In genomic region chr2:66683068-66683467, GRCh38 we compare ENCODE assay signal across 26 cellular contexts.
"Had no signal": no experiment of that assay in that cellular context is flagged by ENCODE, and none has a peak within 500 bp of the region (broad histone marks: within the 10 kb centered on the region; RNA-seq: fewer than 3 reads in every experiment).

No MANE protein-coding gene starts in this region.

- H3K4me1 Mint-ChIP-seq: activated naive CD8-positive, alpha-beta T cell treated with anti-CD3 and anti-CD28 coated beads, Interleukin-2, amount 50 U/mL, for 24 hours had no signal

- H3K4me3 ChIP-seq: cardiac muscle cell, Peyer's patch, SJSA1 had no signal

- H3K27me3 Mint-ChIP-seq: activated naive CD8-positive, alpha-beta T cell treated with anti-CD3 and anti-CD28 coated beads, Interleukin-2, amount 50 U/mL, for 24 hours had no signal

- H3K4me1 ChIP-seq: Peyer's patch, SJSA1 had no signal

- H3K36me3 Mint-ChIP-seq: activated naive CD4-positive, alpha-beta T cell treated with anti-CD3 and anti-CD28 coated beads, Interleukin-2, amount 50 U/mL, for 72 hours had no signal

- H3K4me3 Mint-ChIP-seq: activated CD8-positive, alpha-beta T cell treated with anti-CD3 and anti-CD28 coated beads, Interleukin-2, amount 10 ng/mL, durations not matched to agents 7 days and 5 days; activated naive CD8-positive, alpha-beta T cell treated with anti-CD3 and anti-CD28 coated beads, Interleukin-2, amount 50 U/mL, for 24 hours; activated T-helper 1 cell treated with anti-CD3 and anti-CD28 coated beads, Interleukin-12 subunit alpha, Interleukin-12 subunit beta, Interleukin-2, Interleukin-4 antibody, amounts not matched to agents 30 ng/mL and 10 ng/mL and 1 ng/mL, durations not matched to agents 14 hours and 24 hours and 36 hours; T-helper 1 cell treated with Interleukin-12 subunit alpha and Interleukin-12 subunit beta and Interleukin-4 antibody, amounts not matched to agents 30 μg/mL and 1 μg/mL, for 36 hours had no signal

- H3K36me3 ChIP-seq: brain microvascular endothelial cell, cardiac muscle cell, Peyer's patch, SJSA1 had no signal

- H3K27ac ChIP-seq: brain microvascular endothelial cell, cardiac muscle cell, KMS-11, Peyer's patch, RWPE1, SJSA1 had no signal

- DNase-seq: activated CD4-positive, alpha-beta T cell treated with anti-CD3 and anti-CD28 coated beads for 48 hours; activated CD4-positive, alpha-beta T cell treated with anti-CD3 and anti-CD28 coated beads, Interleukin-2, amount 50 U/mL, for 4 hours; activated CD4-positive, CD25-positive, alpha-beta regulatory T cell treated with anti-CD3 and anti-CD28 coated beads, Interleukin-2, amount 50 U/mL, for 72 hours; activated CD8-positive, alpha-beta memory T cell treated with anti-CD3 and anti-CD28 coated beads, Interleukin-2, amount 50 U/mL, for 48 hours; activated CD8-positive, alpha-beta T cell treated with anti-CD3 and anti-CD28 coated beads, Interleukin-2, amount 10 ng/mL, durations not matched to agents 7 days and 5 days; activated effector memory CD4-positive, alpha-beta T cell treated with Interleukin-2 at 50 U/mL for 16 hours; activated naive CD4-positive, alpha-beta T cell; activated naive CD8-positive, alpha-beta T cell treated with anti-CD3 and anti-CD28 coated beads, Interleukin-2, amount 50 U/mL, for 24 hours; activated T-cell treated with anti-CD3 and anti-CD28 coated beads, Interleukin-2, amount 50 U/mL, for 1 hour; amygdala; brain microvascular endothelial cell; MV-4-11; NCI-H1092 treated with DMSO at 0.1 percent for 48 hours; NCI-H1417 treated with DMSO at 0.1 percent for 48 hours; NCI-H1694; NCI-H2029 treated with DMSO at 0.1 percent for 48 hours; NCI-H510A; NCI-H526 treated with DMSO at 0.1 percent for 48 hours; Peyer's patch had no signal

- H3K9ac ChIP-seq: KMS-11 had no signal

- H3K27ac Mint-ChIP-seq: activated CD8-positive, alpha-beta T cell treated with anti-CD3 and anti-CD28 coated beads, Interleukin-2, amount 10 ng/mL, durations not matched to agents 7 days and 5 days; activated naive CD4-positive, alpha-beta T cell treated with anti-CD3 and anti-CD28 coated beads, Interleukin-2, amount 50 U/mL, for 72 hours; activated naive CD8-positive, alpha-beta T cell treated with anti-CD3 and anti-CD28 coated beads, Interleukin-2, amount 50 U/mL, for 24 hours; activated T-helper 1 cell treated with anti-CD3 and anti-CD28 coated beads, Interleukin-12 subunit alpha, Interleukin-12 subunit beta, Interleukin-2, Interleukin-4 antibody, amounts not matched to agents 30 ng/mL and 10 ng/mL and 1 ng/mL, durations not matched to agents 14 hours and 24 hours and 36 hours; T-helper 1 cell treated with Interleukin-12 subunit alpha and Interleukin-12 subunit beta and Interleukin-4 antibody, amounts not matched to agents 30 μg/mL and 1 μg/mL, for 36 hours had no signal

- H3K9me3 ChIP-seq: Peyer's patch, SJSA1 had no signal

- ATAC-seq: activated CD8-positive, alpha-beta T cell treated with anti-CD3 and anti-CD28 coated beads, Interleukin-2, amount 10 ng/mL, durations not matched to agents 7 days and 5 days; activated naive CD4-positive, alpha-beta T cell treated with anti-CD3 and anti-CD28 coated beads, Interleukin-2, amount 50 U/mL, for 72 hours; activated naive CD8-positive, alpha-beta T cell treated with anti-CD3 and anti-CD28 coated beads, Interleukin-2, amount 50 U/mL, for 24 hours had no signal

- H3K27me3 ChIP-seq: brain microvascular endothelial cell, cardiac muscle cell, Peyer's patch, SJSA1 had no signal

- H3K9me3 Mint-ChIP-seq: activated T-helper 1 cell treated with anti-CD3 and anti-CD28 coated beads, Interleukin-12 subunit alpha, Interleukin-12 subunit beta, Interleukin-2, Interleukin-4 antibody, amounts not matched to agents 30 ng/mL and 10 ng/mL and 1 ng/mL, durations not matched to agents 14 hours and 24 hours and 36 hours; T-helper 1 cell treated with Interleukin-12 subunit alpha and Interleukin-12 subunit beta and Interleukin-4 antibody, amounts not matched to agents 30 μg/mL and 1 μg/mL, for 36 hours had no signal
